1 cellular context compared by ENCODE assay signal in the genomic region with DNA sequence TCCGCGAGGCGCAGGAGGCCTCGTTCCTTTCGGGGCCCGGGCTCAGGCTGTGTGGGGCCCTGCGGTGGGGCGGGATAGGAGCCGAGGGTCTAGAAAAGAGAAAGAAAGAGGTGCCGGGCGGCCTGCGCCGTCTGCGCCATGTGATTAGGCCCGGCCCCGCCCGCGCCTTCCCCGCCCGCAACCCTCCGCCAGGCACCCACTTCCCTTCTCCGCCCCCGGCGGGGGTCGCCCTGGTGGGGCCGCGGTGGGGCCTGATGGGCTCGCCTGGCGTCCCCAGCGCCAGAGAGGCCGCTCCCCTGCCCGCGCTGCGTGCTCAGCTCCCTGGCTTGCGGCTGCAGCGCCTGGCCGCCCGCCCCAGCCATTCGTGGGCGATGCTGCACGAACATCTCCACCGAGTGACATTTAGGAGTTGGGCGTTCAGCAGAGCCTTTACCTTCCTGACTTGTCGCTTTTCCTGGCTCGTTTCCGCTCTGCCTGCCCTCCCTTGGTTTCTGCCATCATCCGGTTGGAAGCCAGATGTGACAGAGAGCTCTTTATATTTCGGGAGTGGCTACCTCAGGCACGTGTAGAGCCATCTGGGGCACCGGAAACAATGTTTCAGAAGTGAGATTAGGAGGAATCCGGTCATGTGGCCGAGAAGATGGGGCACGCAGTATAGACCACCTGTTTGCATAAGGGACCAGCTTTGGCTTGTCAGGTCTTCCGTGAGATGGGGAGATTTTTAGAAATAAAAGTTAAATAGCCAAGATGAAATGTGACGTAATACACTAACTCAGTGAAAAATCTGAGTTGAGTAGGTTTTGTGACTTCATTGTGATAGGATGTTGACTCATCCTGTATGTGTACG.
TF ChIP-seq lines count a peak whose summit lies in the region.

No MANE protein-coding gene starts in this region.

TF ChIP-seq in HepG2, 621 proteins besides CTCF, POLR2A, EP300 and RAD21 (continued from another document):
- TF ChIP-seq HOXA7 (CRISPR knock-in tag; IDR thresholded peaks at IDR 0.05) (no peak), PAXIP1 (CRISPR knock-in tag; conservative IDR thresholded peaks at IDR 0.05) (peak; percentile 51; the same call in 1 of the 2 replicates), ZNF281 (CRISPR knock-in tag; IDR thresholded peaks at IDR 0.05; ENCODE audit: borderline replicate concordance) (peak; percentile 8; the same call in 1 of the 2 replicates), ETV5 (CRISPR knock-in tag; IDR thresholded peaks at IDR 0.05; ENCODE audit: borderline replicate concordance) (peak; percentile 98), NR2F1 (CRISPR knock-in tag; IDR thresholded peaks at IDR 0.05) (peak in 1 of 2 experiments; percentile 5; a peak in 1 of 4 replicates), PBX3 (CRISPR knock-in tag; IDR thresholded peaks at IDR 0.05; ENCODE audit: borderline replicate concordance) (peak; percentile 66; the same call in 1 of the 2 replicates), ZNF33A (CRISPR knock-in tag; IDR thresholded peaks at IDR 0.05; ENCODE audit: borderline replicate concordance) (no peak), SNRNP70 (IDR thresholded peaks at IDR 0.05; ENCODE audit: low read depth, low read length) (no peak), SIN3A (IDR thresholded peaks at IDR 0.05; ENCODE audit: borderline replicate concordance, low read depth, low read length) (peak; percentile 66; the same call in 1 of the 2 replicates), ZNF790 (CRISPR knock-in tag; IDR thresholded peaks at IDR 0.05; ENCODE audit: borderline replicate concordance) (0 out of 2 replicates have a peak, but pooled peaks have one; percentile 4), ZNF18 (CRISPR knock-in tag; IDR thresholded peaks at IDR 0.05; ENCODE audit: insufficient replicate concordance) (no peak), ZNF749 (CRISPR knock-in tag; IDR thresholded peaks at IDR 0.05; ENCODE audit: borderline replicate concordance) (no peak), SSRP1 (CRISPR knock-in tag; IDR thresholded peaks at IDR 0.05) (no peak), REST (IDR thresholded peaks at IDR 0.05; ENCODE audit: borderline replicate concordance in 1 of 2, low read depth in 1 of 2, low read length in 2 of 2) (0 out of 4 replicates have a peak, but pooled peaks of 1 of the 2 experiments have one; percentile 13), ZNF570 (CRISPR knock-in tag; IDR thresholded peaks at IDR 0.05; ENCODE audit: borderline replicate concordance) (no peak)
- TF ChIP-seq, protein P1, sequence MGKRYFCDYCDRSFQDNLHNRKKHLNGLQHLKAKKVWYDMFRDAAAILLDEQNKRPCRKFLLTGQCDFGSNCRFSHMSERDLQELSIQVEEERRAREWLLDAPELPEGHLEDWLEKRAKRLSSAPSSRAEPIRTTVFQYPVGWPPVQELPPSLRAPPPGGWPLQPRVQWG (CRISPR knock-in tag; IDR thresholded peaks at IDR 0.05; ENCODE audit: borderline replicate concordance, low read depth) = no peak
- TF ChIP-seq, protein P2, sequence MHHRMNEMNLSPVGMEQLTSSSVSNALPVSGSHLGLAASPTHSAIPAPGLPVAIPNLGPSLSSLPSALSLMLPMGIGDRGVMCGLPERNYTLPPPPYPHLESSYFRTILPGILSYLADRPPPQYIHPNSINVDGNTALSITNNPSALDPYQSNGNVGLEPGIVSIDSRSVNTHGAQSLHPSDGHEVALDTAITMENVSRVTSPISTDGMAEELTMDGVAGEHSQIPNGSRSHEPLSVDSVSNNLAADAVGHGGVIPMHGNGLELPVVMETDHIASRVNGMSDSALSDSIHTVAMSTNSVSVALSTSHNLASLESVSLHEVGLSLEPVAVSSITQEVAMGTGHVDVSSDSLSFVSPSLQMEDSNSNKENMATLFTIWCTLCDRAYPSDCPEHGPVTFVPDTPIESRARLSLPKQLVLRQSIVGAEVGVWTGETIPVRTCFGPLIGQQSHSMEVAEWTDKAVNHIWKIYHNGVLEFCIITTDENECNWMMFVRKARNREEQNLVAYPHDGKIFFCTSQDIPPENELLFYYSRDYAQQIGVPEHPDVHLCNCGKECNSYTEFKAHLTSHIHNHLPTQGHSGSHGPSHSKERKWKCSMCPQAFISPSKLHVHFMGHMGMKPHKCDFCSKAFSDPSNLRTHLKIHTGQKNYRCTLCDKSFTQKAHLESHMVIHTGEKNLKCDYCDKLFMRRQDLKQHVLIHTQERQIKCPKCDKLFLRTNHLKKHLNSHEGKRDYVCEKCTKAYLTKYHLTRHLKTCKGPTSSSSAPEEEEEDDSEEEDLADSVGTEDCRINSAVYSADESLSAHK (CRISPR knock-in tag; IDR thresholded peaks at IDR 0.05; ENCODE audit: borderline replicate concordance) = no peak
- TF ChIP-seq, protein P3, sequence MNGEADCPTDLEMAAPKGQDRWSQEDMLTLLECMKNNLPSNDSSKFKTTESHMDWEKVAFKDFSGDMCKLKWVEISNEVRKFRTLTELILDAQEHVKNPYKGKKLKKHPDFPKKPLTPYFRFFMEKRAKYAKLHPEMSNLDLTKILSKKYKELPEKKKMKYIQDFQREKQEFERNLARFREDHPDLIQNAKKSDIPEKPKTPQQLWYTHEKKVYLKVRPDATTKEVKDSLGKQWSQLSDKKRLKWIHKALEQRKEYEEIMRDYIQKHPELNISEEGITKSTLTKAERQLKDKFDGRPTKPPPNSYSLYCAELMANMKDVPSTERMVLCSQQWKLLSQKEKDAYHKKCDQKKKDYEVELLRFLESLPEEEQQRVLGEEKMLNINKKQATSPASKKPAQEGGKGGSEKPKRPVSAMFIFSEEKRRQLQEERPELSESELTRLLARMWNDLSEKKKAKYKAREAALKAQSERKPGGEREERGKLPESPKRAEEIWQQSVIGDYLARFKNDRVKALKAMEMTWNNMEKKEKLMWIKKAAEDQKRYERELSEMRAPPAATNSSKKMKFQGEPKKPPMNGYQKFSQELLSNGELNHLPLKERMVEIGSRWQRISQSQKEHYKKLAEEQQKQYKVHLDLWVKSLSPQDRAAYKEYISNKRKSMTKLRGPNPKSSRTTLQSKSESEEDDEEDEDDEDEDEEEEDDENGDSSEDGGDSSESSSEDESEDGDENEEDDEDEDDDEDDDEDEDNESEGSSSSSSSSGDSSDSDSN (CRISPR knock-in tag; IDR thresholded peaks at IDR 0.05) = peak; percentile 80
- TF ChIP-seq, protein P4, sequence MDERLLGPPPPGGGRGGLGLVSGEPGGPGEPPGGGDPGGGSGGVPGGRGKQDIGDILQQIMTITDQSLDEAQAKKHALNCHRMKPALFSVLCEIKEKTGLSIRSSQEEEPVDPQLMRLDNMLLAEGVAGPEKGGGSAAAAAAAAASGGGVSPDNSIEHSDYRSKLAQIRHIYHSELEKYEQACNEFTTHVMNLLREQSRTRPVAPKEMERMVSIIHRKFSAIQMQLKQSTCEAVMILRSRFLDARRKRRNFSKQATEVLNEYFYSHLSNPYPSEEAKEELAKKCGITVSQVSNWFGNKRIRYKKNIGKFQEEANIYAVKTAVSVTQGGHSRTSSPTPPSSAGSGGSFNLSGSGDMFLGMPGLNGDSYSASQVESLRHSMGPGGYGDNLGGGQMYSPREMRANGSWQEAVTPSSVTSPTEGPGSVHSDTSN (CRISPR knock-in tag; IDR thresholded peaks at IDR 0.05) = no peak
